8 cellular contexts compared by ENCODE assay signal in the genomic region with DNA sequence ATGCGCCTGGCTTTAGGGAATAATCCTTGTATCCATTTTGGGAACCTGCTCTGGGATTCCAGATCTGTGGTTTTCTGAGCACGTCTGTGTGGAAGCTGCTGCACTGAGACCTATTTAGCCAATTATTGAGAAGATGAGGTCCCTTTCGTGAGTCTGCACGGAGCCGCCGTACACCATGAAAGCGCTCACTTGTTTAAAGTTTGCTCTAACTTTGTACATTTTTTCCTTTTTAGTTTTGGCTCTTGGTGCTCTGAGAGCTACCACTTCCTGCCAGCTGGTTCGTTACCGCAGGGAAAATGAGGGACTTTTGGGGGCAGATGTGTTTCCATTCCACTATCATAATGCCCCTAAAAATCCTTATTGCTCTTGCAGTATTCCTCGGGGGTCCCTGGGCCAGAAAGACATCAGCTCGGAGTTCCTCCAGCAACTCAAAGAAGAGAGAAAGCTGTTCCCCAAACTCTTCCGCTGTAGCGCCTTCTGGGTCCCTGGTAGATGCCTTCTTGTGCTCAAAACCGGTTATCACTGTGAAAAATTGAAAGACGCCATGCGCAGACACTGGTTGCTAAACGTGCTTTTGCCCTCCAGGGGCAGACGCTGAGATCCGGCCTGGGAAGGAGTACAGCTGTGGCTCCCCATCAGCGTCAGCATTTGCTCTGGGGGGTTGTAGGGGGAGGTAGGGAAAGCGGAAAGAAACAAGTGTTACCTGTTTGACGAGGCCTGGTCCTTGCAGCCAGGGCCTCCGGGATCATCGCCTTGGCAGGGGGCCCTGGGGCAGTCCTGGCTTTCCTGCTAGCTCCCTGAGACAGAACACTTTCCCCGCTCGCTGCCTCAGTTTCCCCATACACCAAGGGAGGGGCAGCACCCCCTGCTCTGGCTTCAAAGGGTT.
DNase-seq lines count a peak whose midpoint lies in the region; ATAC-seq, FAIRE-seq and TF ChIP-seq lines count a peak whose summit lies in the region.

No MANE protein-coding gene starts in this region.

- peaks cover 49% of the 10 kb centered on the region for H3F3A ChIP-seq in neural progenitor cell (ENCODE audit: low read depth)

- H3K4me3 Mint-ChIP-seq in Caco-2 (ENCODE audit: unreplicated experiment) (peak overlapping the region; percentile 12), astrocyte (ENCODE audit: unreplicated experiment) (peak overlapping the region; percentile 52), neural progenitor cell (no peak overlapping the region)

- peaks cover 83% of the 10 kb centered on the region for H4K20me1 ChIP-seq in astrocyte (ENCODE audit: insufficient read depth, low read length)
- H4K20me1 ChIP-seq in neural progenitor cell (ENCODE audit: low read depth): no peaks in the 10 kb centered on the region

- TF ChIP-seq CTCF in Caco-2 (IDR thresholded peaks at IDR 0.05; ENCODE audit: insufficient read depth in 1 of 2, low read depth in 1 of 2, low read length in 1 of 2, severe bottlenecking in 1 of 2, unreplicated experiment in 1 of 2) (no peak), astrocyte (IDR thresholded peaks at IDR 0.05; ENCODE audit: insufficient read depth, low read depth, low read length) (no peak), neural progenitor cell (IDR thresholded peaks at IDR 0.05) (peak; percentile 26)

- H3K27ac ChIP-seq in astrocyte (ENCODE audit: low read depth, low read length) (no peak overlapping the region), neural progenitor cell (peak overlapping the region; percentile 4)

- no peaks in the 10 kb centered on the region for H3K9me3 Mint-ChIP-seq in Caco-2 (ENCODE audit: unreplicated experiment)
- H3K9me3 Mint-ChIP-seq in astrocyte (ENCODE audit: unreplicated experiment): no peaks in the 10 kb centered on the region
- H3K9me3 Mint-ChIP-seq in neural progenitor cell: no peaks in the 10 kb centered on the region

- peaks cover 11% of the 10 kb centered on the region for H3K36me3 Mint-ChIP-seq in Caco-2 (ENCODE audit: insufficient read depth, unreplicated experiment)
- H3K36me3 Mint-ChIP-seq in astrocyte (ENCODE audit: low read depth, unreplicated experiment): peaks cover 7% of the 10 kb centered on the region
- no peaks in the 10 kb centered on the region for H3K36me3 Mint-ChIP-seq in neural progenitor cell

- H2AFZ ChIP-seq in astrocyte (ENCODE audit: low read depth, low read length) (no peak overlapping the region), neural progenitor cell (replicated peaks) (no peak overlapping the region)

- POLR2A ChIA-PET in Caco-2 (lab: Charles Lee): no interaction called here

- intact Hi-C loops in Caco-2 (cut with micrococcal nuclease; ENCODE audit: unreplicated experiment): no loop called here

- CTCF ChIA-PET in Caco-2 (lab: Charles Lee): interaction anchor here (0.5 to 0.8 kb wide), 2 partner anchors 13 to 390 kb away, joined by 3 read pairs; no protein-coding TSS in a partner anchor

- DNase-seq in Caco-2: peak; percentile 39 to 61
- DNase-seq in HuH-7.5 (ENCODE audit: low spot score): peak; percentile 34
- no peak for DNase-seq in astrocyte (ENCODE audit: low read depth)
- peak; percentile 42 for DNase-seq in neural progenitor cell (ENCODE audit: low spot score)
- DNase-seq in NCI-H510A (lab: John Stamatoyannopoulos, UW): no peak
- no peak for DNase-seq in LoVo (ENCODE audit: low spot score)
- no peak for DNase-seq in NCI-H524 (lab: John Stamatoyannopoulos, UW)

- H3K79me2 ChIP-seq in astrocyte (ENCODE audit: insufficient read depth, low read length) (peaks cover 78% of the 10 kb centered on the region), neural progenitor cell (ENCODE audit: low read depth) (peaks cover 64% of the 10 kb centered on the region)

- H3K4me3 ChIP-seq in Caco-2 (ENCODE audit: low read depth, low read length): no peak overlapping the region
- no peak overlapping the region for H3K4me3 ChIP-seq in astrocyte (ENCODE audit: insufficient read depth, low read depth, low read length)
- no peak overlapping the region for H3K4me3 ChIP-seq in neural progenitor cell

- no peaks in the 10 kb centered on the region for H3K9me3 ChIP-seq in Caco-2
- no peaks in the 10 kb centered on the region for H3K9me3 ChIP-seq in astrocyte (ENCODE audit: insufficient read depth, low read depth, low read length)
- H3K9me3 ChIP-seq in neural progenitor cell (ENCODE audit: low read depth): no peaks in the 10 kb centered on the region

- H3K4me1 Mint-ChIP-seq in Caco-2 (ENCODE audit: low read depth, unreplicated experiment): peaks cover 10% of the 10 kb centered on the region
- H3K4me1 Mint-ChIP-seq in astrocyte (ENCODE audit: low read depth, unreplicated experiment): peaks cover 59% of the 10 kb centered on the region
- H3K4me1 Mint-ChIP-seq in neural progenitor cell: peaks cover 46% of the 10 kb centered on the region

- H3K9ac ChIP-seq in astrocyte (ENCODE audit: low read length) (peak overlapping the region; percentile 10), neural progenitor cell (no peak overlapping the region)

- peak overlapping the region; percentile 76 for H3K27ac Mint-ChIP-seq in Caco-2 (ENCODE audit: unreplicated experiment)
- H3K27ac Mint-ChIP-seq in astrocyte (ENCODE audit: unreplicated experiment): peak overlapping the region; percentile 77
- peak overlapping the region; percentile 70 for H3K27ac Mint-ChIP-seq in neural progenitor cell

- H3K4me2 ChIP-seq in astrocyte (ENCODE audit: low read length) (peak overlapping the region; percentile 62), neural progenitor cell (no peak overlapping the region)

- FAIRE-seq in astrocyte (lab: Jason Lieb, UNC): no peak

- no peaks in the 10 kb centered on the region for H3K36me3 ChIP-seq in Caco-2 (ENCODE audit: control insufficient read depth, insufficient read depth, low read length)
- H3K36me3 ChIP-seq in astrocyte (ENCODE audit: insufficient read depth, low read length): no peaks in the 10 kb centered on the region
- no peaks in the 10 kb centered on the region for H3K36me3 ChIP-seq in neural progenitor cell

- no peak for ATAC-seq in HG02571 (IDR thresholded peaks at IDR 0.05; ENCODE audit: unreplicated experiment)

- H3K4me1 ChIP-seq in Caco-2: peaks cover 16% of the 10 kb centered on the region
- peaks cover 14% of the 10 kb centered on the region for H3K4me1 ChIP-seq in astrocyte (ENCODE audit: insufficient read depth, low read length)
- H3K4me1 ChIP-seq in neural progenitor cell: peaks cover 48% of the 10 kb centered on the region

- BruUV-seq in Caco-2 (replicated peaks; lab: Mats Ljungman, UMichigan): no TSS peak

- H3K27me3 ChIP-seq in Caco-2 (replicated peaks; ENCODE audit: control insufficient read depth, insufficient read depth, low read length) (no peaks in the 10 kb centered on the region), astrocyte (ENCODE audit: insufficient read depth, low read length) (no peaks in the 10 kb centered on the region), neural progenitor cell (no peaks in the 10 kb centered on the region)

- H3K27me3 Mint-ChIP-seq in Caco-2 (ENCODE audit: insufficient read depth, unreplicated experiment): no peaks in the 10 kb centered on the region
- H3K27me3 Mint-ChIP-seq in astrocyte (ENCODE audit: low read depth, unreplicated experiment): no peaks in the 10 kb centered on the region
- peaks cover 8% of the 10 kb centered on the region for H3K27me3 Mint-ChIP-seq in neural progenitor cell (ENCODE audit: insufficient read depth, low read depth)

Comparison
In these comparisons a context has a peak if more than half of its experiments do, and no peak if none do; other contexts are left out.
1. DNase-seq: peak in Caco-2 (2 of 2), HuH-7.5 (single experiment) and neural progenitor cell (single experiment); none in astrocyte (single experiment), NCI-H510A (single experiment), LoVo (single experiment) and NCI-H524 (0 of 2).
2. Peak in every context shown above with its lines, with median percentiles within 50 percentile points of each other: H3K27ac Mint-ChIP-seq.